Comparison of ENCODE assay signal across 8 cellular contexts in the genomic region with DNA sequence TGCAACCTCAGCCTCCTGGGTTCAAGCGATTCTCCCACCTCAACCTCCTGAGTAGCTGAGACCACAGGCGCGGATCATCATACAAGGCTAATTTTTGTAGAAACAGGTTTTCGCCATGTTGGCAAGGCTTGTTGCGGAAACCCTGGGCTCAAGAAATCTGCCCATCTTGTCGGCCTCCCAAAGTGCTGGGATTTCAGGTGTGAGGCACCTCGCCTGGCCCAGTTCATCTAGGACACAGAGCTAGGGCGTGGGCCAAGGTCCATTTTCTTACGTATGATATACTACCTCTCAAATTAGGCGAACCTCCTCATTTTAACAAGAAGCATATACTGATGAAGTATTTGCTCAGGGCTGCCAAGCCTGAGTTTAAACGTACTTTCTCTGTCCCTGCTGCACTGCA. TPM values are rescaled to one million over a fixed set of nuclear protein-coding genes. Genes with fewer than 3 reads are reported as not detected.
DNase-seq lines count a peak whose midpoint lies in the region; ATAC-seq lines count a peak whose summit lies in the region.

No MANE protein-coding gene starts in this region.

- H3K4me1 Mint-ChIP-seq in activated naive CD8-positive, alpha-beta T cell (ENCODE audit: low read depth): peaks cover 49% of the 10 kb centered on the region
- H3K4me1 Mint-ChIP-seq in immature natural killer cell: peaks cover 67 to 84% of the 10 kb centered on the region in 2 donors

- peak overlapping the region; percentile 88 for H3K4me3 ChIP-seq in ACC112 (ENCODE audit: low read depth, low read length)
- peak overlapping the region; percentile 95 for H3K4me3 ChIP-seq in HAP-1

- no peak for ATAC-seq in activated CD4-positive, CD25-positive, alpha-beta regulatory T cell treated with anti-CD3 and anti-CD28 coated beads, Interleukin-2, amount 50 U/mL, for 24 hours
- ATAC-seq in GM21576 (IDR thresholded peaks at IDR 0.05; ENCODE audit: unreplicated experiment): no peak

- no peaks in the 10 kb centered on the region for H3K9me3 ChIP-seq in HAP-1

- 0 out of 2 replicates have a peak overlapping the region, but pooled peaks have one; percentile 2 for H3K27ac ChIP-seq in ACC112 (ENCODE audit: low read depth, low read length)

- peak overlapping the region; percentile 97 for H3K27ac Mint-ChIP-seq in activated naive CD8-positive, alpha-beta T cell
- peak overlapping the region; percentile 74 to 99 (median 93) for H3K27ac Mint-ChIP-seq in immature natural killer cell

- in situ Hi-C loops in HAP-1 (cut with MboI; ENCODE audit: low sequenced_read_pairs): no loop called here

- no peak overlapping the region for H2AFZ ChIP-seq in ACC112 (ENCODE audit: low read length, unreplicated experiment)

- H3K4me1 ChIP-seq in ACC112 (ENCODE audit: control insufficient read depth, insufficient read depth, low read length, unreplicated experiment) (peaks cover 22% of the 10 kb centered on the region), HAP-1 (peaks cover 9% of the 10 kb centered on the region)

- no peaks in the 10 kb centered on the region for H3K27me3 Mint-ChIP-seq in activated naive CD8-positive, alpha-beta T cell
- peaks cover 13 to 26% (median 21%) of the 10 kb centered on the region in 3 donors for H3K27me3 Mint-ChIP-seq in immature natural killer cell (ENCODE audit: low read depth in 3 of 3)

- no peaks in the 10 kb centered on the region for H3K9me3 Mint-ChIP-seq in activated naive CD8-positive, alpha-beta T cell (ENCODE audit: low read depth)
- H3K9me3 Mint-ChIP-seq in immature natural killer cell: peaks cover 0 to 3% (median 0%) of the 10 kb centered on the region in 6 donors

- DNase-seq in HAP-1 (ENCODE audit: low spot score in 2 of 2) (no peak), immature natural killer cell (no peak), amygdala (lab: John Stamatoyannopoulos, UW) (no peak)
- no peak for DNase-seq in activated CD4-positive, CD25-positive, alpha-beta regulatory T cell (lab: John Stamatoyannopoulos, UW)

- H3K27me3 ChIP-seq in ACC112 (ENCODE audit: insufficient read depth, low read length): no peaks in the 10 kb centered on the region
- no peaks in the 10 kb centered on the region for H3K27me3 ChIP-seq in HAP-1 (ENCODE audit: low read depth)

- peaks cover 31% of the 10 kb centered on the region for H3K36me3 ChIP-seq in ACC112 (ENCODE audit: insufficient read depth, low read length)
- peaks cover 41% of the 10 kb centered on the region for H3K36me3 ChIP-seq in HAP-1 (replicated peaks)

- peaks cover 58% of the 10 kb centered on the region for H3K79me2 ChIP-seq in ACC112 (ENCODE audit: control insufficient read depth, insufficient read depth, low read length, unreplicated experiment)

- H3K36me3 Mint-ChIP-seq in activated naive CD8-positive, alpha-beta T cell: peaks cover 32% of the 10 kb centered on the region
- H3K36me3 Mint-ChIP-seq in immature natural killer cell: peaks cover 0 to 21% (median 14%) of the 10 kb centered on the region in 3 donors

- peak overlapping the region; percentile 96 for H3K4me3 Mint-ChIP-seq in activated naive CD8-positive, alpha-beta T cell
- H3K4me3 Mint-ChIP-seq in immature natural killer cell: peak overlapping the region; percentile 90 to 99 (median 93)

RNA-seq across cellular contexts. Expression of a gene that starts 2.1 kb away (rescaled TPM):
- 1,000 to 10,000 TPM; 2,323 to 7,295 (median 3,604) TPM for polyA plus RNA-seq in immature natural killer cell

RNA-seq across cellular contexts. Expression of a gene that starts 14.7 kb away (rescaled TPM):
- 10 to 100 TPM; 10.6 to 14.4 (median 12.5) TPM for polyA plus RNA-seq in immature natural killer cell

RNA-seq across cellular contexts. Expression of a gene that starts 36.4 kb away (rescaled TPM):
- polyA plus RNA-seq in immature natural killer cell: 100 to 1,000 TPM; 610 to 699 (median 654) TPM

RNA-seq across cellular contexts. Expression of a gene that starts 36.5 kb away (rescaled TPM):
- 10 to 100 TPM; 32.0 to 50.0 (median 37.8) TPM for polyA plus RNA-seq in immature natural killer cell

RNA-seq across cellular contexts. Expression of a gene that starts 51.0 kb away (rescaled TPM):
- 10 to 100 TPM; 13.3 to 17.2 (median 15.4) TPM for polyA plus RNA-seq in immature natural killer cell
